In the genomic region with DNA sequence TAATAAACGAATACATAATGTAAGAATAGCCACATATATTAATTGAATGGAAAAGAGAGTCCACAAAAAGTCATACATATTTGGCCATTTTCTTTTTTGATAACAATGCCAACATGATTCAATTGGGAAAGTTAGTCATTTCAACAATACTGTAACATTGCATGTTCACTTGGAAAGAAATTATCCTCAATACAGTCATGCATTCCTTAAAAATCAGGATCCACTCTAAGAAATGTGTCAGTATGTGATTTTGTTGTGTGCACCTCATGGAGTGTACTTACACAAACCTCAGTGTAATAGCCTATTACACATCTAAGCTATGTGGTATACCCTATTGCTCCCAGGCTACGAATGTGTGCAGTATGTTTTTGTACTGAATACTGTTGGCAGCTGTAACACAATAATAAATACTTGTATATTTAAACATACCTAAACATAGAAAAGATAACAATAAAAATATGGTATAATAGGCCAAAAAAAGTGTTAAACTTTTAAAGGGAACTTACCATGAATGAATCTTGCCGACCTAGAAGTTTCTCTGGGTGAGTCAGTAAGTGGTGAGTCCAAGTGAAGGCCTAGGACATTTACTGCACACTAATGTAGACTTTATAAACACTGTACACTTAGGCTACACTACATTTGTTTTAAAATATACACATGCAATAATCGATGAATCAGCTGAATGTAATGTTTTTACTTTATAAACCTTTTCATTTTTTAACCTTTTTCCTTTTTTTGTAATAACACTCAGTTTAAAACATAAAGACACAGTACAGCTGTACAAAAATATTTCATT, we compare ENCODE assay signal across 30 cellular contexts.
"Had no signal": no experiment of that assay in that cellular context is flagged by ENCODE, and none has a peak within 500 bp of the region (broad histone marks: within the 10 kb centered on the region; RNA-seq: fewer than 3 reads in every experiment).

No MANE protein-coding gene starts in this region.

- H3K27me3 ChIP-seq: ascending aorta, colonic mucosa, dorsolateral prefrontal cortex, gastroesophageal sphincter, pancreas, right atrium auricular region, spleen, testis had no signal

- H3K36me3 ChIP-seq: ascending aorta, colonic mucosa, gastroesophageal sphincter, pancreas, right atrium auricular region, spleen had no signal

- H3K27ac ChIP-seq: ascending aorta, colonic mucosa, dorsolateral prefrontal cortex, gastroesophageal sphincter, pancreas, psoas muscle, right atrium auricular region, spleen, testis had no signal

- H3K9ac ChIP-seq: SK-N-SH had no signal

- H3K4me2 ChIP-seq: SK-N-SH had no signal

- H3K4me3 ChIP-seq: ascending aorta, colonic mucosa, dorsolateral prefrontal cortex, gastroesophageal sphincter, pancreas, psoas muscle, right atrium auricular region, spleen, testis had no signal

- DNase-seq: activated CD4-positive, alpha-beta T cell treated with anti-CD3 and anti-CD28 coated beads for 1 hour; activated CD4-positive, alpha-beta T cell treated with anti-CD3 and anti-CD28 coated beads, Interleukin-2, amount 10 ng/mL, durations not matched to agents 7 days and 5 days; activated CD8-positive, alpha-beta memory T cell treated with anti-CD3 and anti-CD28 coated beads, Interleukin-2, amount 10 ng/mL, durations not matched to agents 7 days and 5 days; activated CD8-positive, alpha-beta T cell treated with anti-CD3 and anti-CD28 coated beads for 36 hours; activated naive CD4-positive, alpha-beta T cell; activated T-cell treated with anti-CD3 and anti-CD28 coated beads, Interleukin-2, amount 50 U/mL, for 48 hours; colonic mucosa; dorsolateral prefrontal cortex; effector memory CD4-positive, alpha-beta T cell; hypothalamus; immature natural killer cell; midbrain; naive thymus-derived CD4-positive, alpha-beta T cell; pancreas; psoas muscle; SK-N-SH; spleen; stimulated activated CD4-positive, alpha-beta T cell treated with anti-CD3 and anti-CD28 coated beads, Interleukin-2, amount 100 ng/mL, for 48 hours; stimulated activated naive CD4-positive, alpha-beta T cell treated with Interleukin-2 at 50 U/mL for 16 hours; SW 1271; T-helper 17 cell; T1000; testis; trophoblast cell had no signal

- FAIRE-seq: bronchial epithelial cell, pancreas, urothelium cell line had no signal

- H3K9me3 ChIP-seq: ascending aorta, colonic mucosa, gastroesophageal sphincter, pancreas, psoas muscle, right atrium auricular region, SK-N-SH, spleen, testis had no signal

- H3K4me1 ChIP-seq: ascending aorta, colonic mucosa, gastroesophageal sphincter, pancreas, psoas muscle, right atrium auricular region, spleen, testis had no signal

- ATAC-seq: activated CD8-positive, alpha-beta memory T cell treated with anti-CD3 and anti-CD28 coated beads, Interleukin-2, amount 10 ng/mL, durations not matched to agents 7 days and 5 days; activated CD8-positive, alpha-beta T cell treated with anti-CD3 and anti-CD28 coated beads for 36 hours; esophagus mucosa; gastroesophageal sphincter; naive thymus-derived CD4-positive, alpha-beta T cell; pancreas; psoas muscle; T-helper 17 cell had no signal
